Comparison of ENCODE assay signal across 1 cellular context in the genomic region with DNA sequence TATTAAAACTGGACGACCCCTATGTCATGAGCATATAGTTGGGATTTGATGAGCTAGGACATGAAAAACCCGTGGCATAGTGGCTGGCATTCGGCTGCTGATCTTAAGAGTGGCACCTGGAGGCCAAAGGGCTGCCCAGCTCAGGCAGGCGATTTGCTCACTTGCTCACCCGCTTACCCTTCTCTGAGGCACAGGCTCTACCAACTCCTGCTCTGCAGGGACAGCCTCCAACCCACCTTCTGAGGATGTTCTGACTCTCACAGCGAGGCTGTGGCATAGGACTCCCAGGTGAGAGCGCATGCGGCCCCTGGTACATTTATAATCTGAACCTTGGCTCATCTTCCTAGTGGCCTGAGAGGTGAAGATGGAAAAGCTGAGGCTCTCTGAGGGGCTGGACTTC.
TF ChIP-seq lines count a peak whose summit lies in the region.

No MANE protein-coding gene starts in this region.

TF ChIP-seq in WTC11, 78 proteins besides CTCF, POLR2A, EP300 and RAD21 (continued from another document):
- TF ChIP-seq, protein P1, sequence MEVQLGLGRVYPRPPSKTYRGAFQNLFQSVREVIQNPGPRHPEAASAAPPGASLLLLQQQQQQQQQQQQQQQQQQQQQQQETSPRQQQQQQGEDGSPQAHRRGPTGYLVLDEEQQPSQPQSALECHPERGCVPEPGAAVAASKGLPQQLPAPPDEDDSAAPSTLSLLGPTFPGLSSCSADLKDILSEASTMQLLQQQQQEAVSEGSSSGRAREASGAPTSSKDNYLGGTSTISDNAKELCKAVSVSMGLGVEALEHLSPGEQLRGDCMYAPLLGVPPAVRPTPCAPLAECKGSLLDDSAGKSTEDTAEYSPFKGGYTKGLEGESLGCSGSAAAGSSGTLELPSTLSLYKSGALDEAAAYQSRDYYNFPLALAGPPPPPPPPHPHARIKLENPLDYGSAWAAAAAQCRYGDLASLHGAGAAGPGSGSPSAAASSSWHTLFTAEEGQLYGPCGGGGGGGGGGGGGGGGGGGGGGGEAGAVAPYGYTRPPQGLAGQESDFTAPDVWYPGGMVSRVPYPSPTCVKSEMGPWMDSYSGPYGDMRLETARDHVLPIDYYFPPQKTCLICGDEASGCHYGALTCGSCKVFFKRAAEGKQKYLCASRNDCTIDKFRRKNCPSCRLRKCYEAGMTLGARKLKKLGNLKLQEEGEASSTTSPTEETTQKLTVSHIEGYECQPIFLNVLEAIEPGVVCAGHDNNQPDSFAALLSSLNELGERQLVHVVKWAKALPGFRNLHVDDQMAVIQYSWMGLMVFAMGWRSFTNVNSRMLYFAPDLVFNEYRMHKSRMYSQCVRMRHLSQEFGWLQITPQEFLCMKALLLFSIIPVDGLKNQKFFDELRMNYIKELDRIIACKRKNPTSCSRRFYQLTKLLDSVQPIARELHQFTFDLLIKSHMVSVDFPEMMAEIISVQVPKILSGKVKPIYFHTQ (CRISPR knock-in tag; IDR thresholded peaks at IDR 0.05): no peak
- TF ChIP-seq SMAD4 (CRISPR knock-in tag; IDR thresholded peaks at IDR 0.05): no peak
- no peak for TF ChIP-seq TP53 (CRISPR knock-in tag; IDR thresholded peaks at IDR 0.05)
- no peak for TF ChIP-seq CREM (CRISPR knock-in tag; IDR thresholded peaks at IDR 0.05)
- no peak for TF ChIP-seq ZNF263 (CRISPR knock-in tag; IDR thresholded peaks at IDR 0.05; ENCODE audit: low read depth)
- TF ChIP-seq TCF7 (CRISPR knock-in tag; IDR thresholded peaks at IDR 0.05; ENCODE audit: low read depth): no peak
